21 cellular contexts compared by ENCODE assay signal in the genomic region with DNA sequence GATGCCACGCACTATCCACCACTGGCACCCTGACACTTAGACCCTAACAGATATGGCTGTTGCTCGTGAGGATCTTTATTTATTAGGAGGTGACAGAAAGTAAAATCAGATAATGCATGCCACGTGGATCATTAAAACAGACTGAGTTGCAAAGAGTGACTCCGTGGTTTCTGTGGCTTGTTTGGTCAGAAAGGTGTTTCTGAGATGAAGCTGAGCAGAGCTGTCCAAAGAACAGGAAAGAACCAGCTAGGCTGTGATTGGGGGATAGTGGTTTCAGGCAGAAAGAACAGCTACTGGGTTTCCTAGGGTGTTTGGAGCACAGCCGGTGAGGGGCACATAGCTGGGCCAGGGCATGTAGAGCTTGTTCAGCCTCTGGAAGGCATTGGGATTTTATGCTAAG. TPM values are rescaled to one million over a fixed set of nuclear protein-coding genes. Genes with fewer than 3 reads are reported as not detected.
DNase-seq lines count a peak whose midpoint lies in the region; ATAC-seq and TF ChIP-seq lines count a peak whose summit lies in the region.
"Had no signal": no experiment of that assay in that cellular context is flagged by ENCODE, and none has a peak within 500 bp of the region (broad histone marks: within the 10 kb centered on the region; RNA-seq: fewer than 3 reads in every experiment).

No MANE protein-coding gene starts in this region.

- no peaks in the 10 kb centered on the region for H4K20me1 ChIP-seq in MM.1S (ENCODE audit: insufficient read depth, low read length)
- peaks cover 90% of the 10 kb centered on the region for H4K20me1 ChIP-seq in smooth muscle cell (ENCODE audit: low read depth)

- H3K27me3 ChIP-seq in MM.1S (replicated peaks; ENCODE audit: insufficient read depth, low read length) (no peaks in the 10 kb centered on the region), smooth muscle cell (ENCODE audit: low read depth) (no peaks in the 10 kb centered on the region)
- H3K27me3 ChIP-seq: heart left ventricle, right lobe of liver, SJSA1 had no signal

- H3K4me3 Mint-ChIP-seq in activated naive CD8-positive, alpha-beta T cell = no peak overlapping the region
- H3K4me3 Mint-ChIP-seq in activated naive CD8-positive, alpha-beta T cell treated with anti-CD3 and anti-CD28 coated beads for 36 hours = no peak overlapping the region
- no peak overlapping the region for H3K4me3 Mint-ChIP-seq in central memory CD8-positive, alpha-beta T cell

- no peak overlapping the region for H3K4me2 ChIP-seq in MM.1S (ENCODE audit: low read depth, low read length)
- H3K4me2 ChIP-seq in smooth muscle cell = no peak overlapping the region

- H3K4me1 ChIP-seq in MM.1S (ENCODE audit: low read length) = peaks cover 14% of the 10 kb centered on the region
- peaks cover 7% of the 10 kb centered on the region for H3K4me1 ChIP-seq in smooth muscle cell (ENCODE audit: low read depth)
- H3K4me1 ChIP-seq: SJSA1 had no signal

- no peaks in the 10 kb centered on the region for H3K9me3 ChIP-seq in MM.1S (replicated peaks; ENCODE audit: insufficient read depth, low read length)
- no peaks in the 10 kb centered on the region for H3K9me3 ChIP-seq in smooth muscle cell (replicated peaks; ENCODE audit: low read depth)
- H3K9me3 ChIP-seq: right lobe of liver, SJSA1 had no signal

- TF ChIP-seq CTCF in MM.1S (IDR thresholded peaks at IDR 0.05; ENCODE audit: low read length) (no peak), smooth muscle cell (IDR thresholded peaks at IDR 0.05; ENCODE audit: borderline replicate concordance, insufficient read depth, poor library complexity, severe bottlenecking) (no peak)

- no peaks in the 10 kb centered on the region for H3K9me2 ChIP-seq in MM.1S (replicated peaks; ENCODE audit: insufficient read depth, low read length)

- WGBS in smooth muscle cell (ENCODE audit: low lambda C conversion rate) = 72% methylated on average over 5 of the region's 5 CpGs

- H3K36me3 Mint-ChIP-seq in activated naive CD8-positive, alpha-beta T cell = peaks cover 21% of the 10 kb centered on the region
- H3K36me3 Mint-ChIP-seq in activated naive CD8-positive, alpha-beta T cell treated with anti-CD3 and anti-CD28 coated beads for 36 hours = peaks cover 36% of the 10 kb centered on the region
- peaks cover 41% of the 10 kb centered on the region for H3K36me3 Mint-ChIP-seq in central memory CD8-positive, alpha-beta T cell (ENCODE audit: insufficient read depth)

- H3K79me2 ChIP-seq in MM.1S (ENCODE audit: low read length) = no peaks in the 10 kb centered on the region
- no peaks in the 10 kb centered on the region for H3K79me2 ChIP-seq in smooth muscle cell (ENCODE audit: low read depth)

- H2AFZ ChIP-seq in MM.1S (ENCODE audit: low read length) (no peak overlapping the region), smooth muscle cell (ENCODE audit: low read depth) (no peak overlapping the region)

- peaks cover 8% of the 10 kb centered on the region for H3K4me1 Mint-ChIP-seq in activated naive CD8-positive, alpha-beta T cell (ENCODE audit: low read depth)
- peaks cover 7% of the 10 kb centered on the region for H3K4me1 Mint-ChIP-seq in activated naive CD8-positive, alpha-beta T cell treated with anti-CD3 and anti-CD28 coated beads for 36 hours
- peaks cover 34% of the 10 kb centered on the region for H3K4me1 Mint-ChIP-seq in central memory CD8-positive, alpha-beta T cell

- DNase-seq in activated naive CD8-positive, alpha-beta T cell treated with anti-CD3 and anti-CD28 coated beads for 36 hours = no peak
- DNase-seq in MM.1S (peak; percentile 59), smooth muscle cell (lab: John Stamatoyannopoulos, UW; ENCODE audit: unreplicated experiment) (no peak), cerebellum (ENCODE audit: low spot score) (no peak), NCI-H526 (lab: John Stamatoyannopoulos, UW) (no peak)
- no peak for DNase-seq in central memory CD8-positive, alpha-beta T cell (ENCODE audit: low spot score in 2 of 2)
- DNase-seq: activated CD4-positive, alpha-beta T cell treated with anti-CD3 and anti-CD28 coated beads for 1 hour; activated CD8-positive, alpha-beta memory T cell treated with anti-CD3 and anti-CD28 coated beads, Interleukin-2, amount 50 U/mL, for 4 hours; activated naive CD4-positive, alpha-beta T cell treated with anti-CD3 and anti-CD28 coated beads, Interleukin-2, amount 50 U/mL, for 16 hours; effector memory CD4-positive, alpha-beta T cell; HCEC 1CT; heart left ventricle; Karpas-422; left ventricle myocardium superior; NCI-H1105; NCI-H69; right lobe of liver; stimulated activated CD4-positive, alpha-beta T cell treated with anti-CD3 and anti-CD28 coated beads, Interleukin-1b, Interleukin-23, amount 100 ng/mL, for 48 hours had no signal

- H3K4me3 ChIP-seq in MM.1S (ENCODE audit: low read length) (no peak overlapping the region), smooth muscle cell (no peak overlapping the region)
- H3K4me3 ChIP-seq: heart left ventricle, right lobe of liver, SJSA1 had no signal

- no peaks in the 10 kb centered on the region for H3K9me3 Mint-ChIP-seq in activated naive CD8-positive, alpha-beta T cell (ENCODE audit: low read depth)
- H3K9me3 Mint-ChIP-seq in activated naive CD8-positive, alpha-beta T cell treated with anti-CD3 and anti-CD28 coated beads for 36 hours = peaks cover 1% of the 10 kb centered on the region
- H3K9me3 Mint-ChIP-seq in central memory CD8-positive, alpha-beta T cell = no peaks in the 10 kb centered on the region

- H3K36me3 ChIP-seq in MM.1S (replicated peaks; ENCODE audit: insufficient read depth, low read length) (no peaks in the 10 kb centered on the region), smooth muscle cell (ENCODE audit: low read depth) (peaks cover 24% of the 10 kb centered on the region)
- H3K36me3 ChIP-seq: right lobe of liver had no signal

- H3F3A ChIP-seq in MM.1S (ENCODE audit: insufficient read depth, low read length) (0 out of 2 replicates have a peak, but pooled peaks cover 7% of the 10 kb centered on the region), smooth muscle cell (ENCODE audit: low read depth) (no peaks in the 10 kb centered on the region)

- H3K9ac ChIP-seq in MM.1S (ENCODE audit: low read length) (no peak overlapping the region), smooth muscle cell (ENCODE audit: low read depth) (no peak overlapping the region)

- H3K27me3 Mint-ChIP-seq in activated naive CD8-positive, alpha-beta T cell = no peaks in the 10 kb centered on the region
- H3K27me3 Mint-ChIP-seq in activated naive CD8-positive, alpha-beta T cell treated with anti-CD3 and anti-CD28 coated beads for 36 hours = no peaks in the 10 kb centered on the region
- no peaks in the 10 kb centered on the region for H3K27me3 Mint-ChIP-seq in central memory CD8-positive, alpha-beta T cell

- H3K27ac ChIP-seq in MM.1S (ENCODE audit: low read length) (no peak overlapping the region), smooth muscle cell (ENCODE audit: low read depth) (peak overlapping the region; percentile 80)
- H3K27ac ChIP-seq: right lobe of liver, SJSA1 had no signal

- peak overlapping the region; percentile 2 for H3K27ac Mint-ChIP-seq in activated naive CD8-positive, alpha-beta T cell
- H3K27ac Mint-ChIP-seq in activated naive CD8-positive, alpha-beta T cell treated with anti-CD3 and anti-CD28 coated beads for 36 hours = no peak overlapping the region
- peak overlapping the region; percentile 79 for H3K27ac Mint-ChIP-seq in central memory CD8-positive, alpha-beta T cell (ENCODE audit: low read depth)

- ATAC-seq in central memory CD8-positive, alpha-beta T cell (replicated peaks; ENCODE audit: extremely low read depth, poor library complexity, severe bottlenecking) = no peak
- ATAC-seq in GM19023 (IDR thresholded peaks at IDR 0.05; ENCODE audit: unreplicated experiment) = no peak
- ATAC-seq: heart left ventricle, left ventricle myocardium superior, right lobe of liver had no signal

RNA-seq across cellular contexts. Expression of gene CSGALNACT2, which starts 34.4 kb away (rescaled TPM):
- 10 to 100 TPM; 16.2 to 16.8 TPM for total RNA-seq in activated naive CD8-positive, alpha-beta T cell treated with anti-CD3 and anti-CD28 coated beads for 36 hours
- 40.4 and 43.2 TPM in 2 replicates for total RNA-seq in smooth muscle cell
- 29.1 and 35.6 TPM in 2 replicates for polyA plus RNA-seq in smooth muscle cell
- total RNA-seq in cerebellum = 28.9 TPM
